In the genomic region with DNA sequence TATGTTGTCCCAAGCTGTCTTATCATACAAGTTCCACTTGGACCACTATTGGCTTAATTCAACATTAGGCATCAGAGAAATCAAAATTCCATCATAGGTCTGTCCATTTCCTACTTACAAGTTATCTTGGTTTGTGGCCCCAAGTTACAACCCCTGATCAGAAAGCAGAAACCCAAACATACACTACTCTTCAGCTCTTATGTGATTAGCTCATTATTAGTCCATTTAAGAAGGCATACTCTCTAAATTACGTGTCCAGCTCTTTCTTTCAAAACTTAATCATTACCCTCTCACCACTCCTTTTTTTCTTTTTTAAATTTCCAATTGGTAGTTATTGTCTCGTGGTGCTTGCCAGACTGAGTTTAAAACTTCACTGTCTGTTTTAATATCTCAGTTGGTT, we compare ENCODE assay signal across 1 cellular context.
TF ChIP-seq lines count a peak whose summit lies in the region.

No MANE protein-coding gene starts in this region.

TF ChIP-seq in GM12878, 131 proteins besides CTCF, POLR2A, EP300 and RAD21:
- TF ChIP-seq, protein P1, sequence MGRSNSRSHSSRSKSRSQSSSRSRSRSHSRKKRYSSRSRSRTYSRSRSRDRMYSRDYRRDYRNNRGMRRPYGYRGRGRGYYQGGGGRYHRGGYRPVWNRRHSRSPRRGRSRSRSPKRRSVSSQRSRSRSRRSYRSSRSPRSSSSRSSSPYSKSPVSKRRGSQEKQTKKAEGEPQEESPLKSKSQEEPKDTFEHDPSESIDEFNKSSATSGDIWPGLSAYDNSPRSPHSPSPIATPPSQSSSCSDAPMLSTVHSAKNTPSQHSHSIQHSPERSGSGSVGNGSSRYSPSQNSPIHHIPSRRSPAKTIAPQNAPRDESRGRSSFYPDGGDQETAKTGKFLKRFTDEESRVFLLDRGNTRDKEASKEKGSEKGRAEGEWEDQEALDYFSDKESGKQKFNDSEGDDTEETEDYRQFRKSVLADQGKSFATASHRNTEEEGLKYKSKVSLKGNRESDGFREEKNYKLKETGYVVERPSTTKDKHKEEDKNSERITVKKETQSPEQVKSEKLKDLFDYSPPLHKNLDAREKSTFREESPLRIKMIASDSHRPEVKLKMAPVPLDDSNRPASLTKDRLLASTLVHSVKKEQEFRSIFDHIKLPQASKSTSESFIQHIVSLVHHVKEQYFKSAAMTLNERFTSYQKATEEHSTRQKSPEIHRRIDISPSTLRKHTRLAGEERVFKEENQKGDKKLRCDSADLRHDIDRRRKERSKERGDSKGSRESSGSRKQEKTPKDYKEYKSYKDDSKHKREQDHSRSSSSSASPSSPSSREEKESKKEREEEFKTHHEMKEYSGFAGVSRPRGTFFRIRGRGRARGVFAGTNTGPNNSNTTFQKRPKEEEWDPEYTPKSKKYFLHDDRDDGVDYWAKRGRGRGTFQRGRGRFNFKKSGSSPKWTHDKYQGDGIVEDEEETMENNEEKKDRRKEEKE (IDR thresholded peaks at IDR 0.05) = no peak
- TF ChIP-seq SRF (IDR thresholded peaks at IDR 0.05; ENCODE audit: low read depth in 2 of 2, low read length in 2 of 2) (no peak), KDM1A (IDR thresholded peaks at IDR 0.05; ENCODE audit: borderline replicate concordance) (no peak), CBFB (IDR thresholded peaks at IDR 0.05; ENCODE audit: low read depth) (no peak), SREBF2 (IDR thresholded peaks at IDR 0.05; ENCODE audit: low read length) (no peak), ZNF217 (IDR thresholded peaks at IDR 0.05) (no peak), DPF2 (IDR thresholded peaks at IDR 0.05) (no peak), IKZF2 (IDR thresholded peaks at IDR 0.05) (no peak), NR2F1 (conservative IDR thresholded peaks at IDR 0.05) (no peak)
- TF ChIP-seq, protein P2, sequence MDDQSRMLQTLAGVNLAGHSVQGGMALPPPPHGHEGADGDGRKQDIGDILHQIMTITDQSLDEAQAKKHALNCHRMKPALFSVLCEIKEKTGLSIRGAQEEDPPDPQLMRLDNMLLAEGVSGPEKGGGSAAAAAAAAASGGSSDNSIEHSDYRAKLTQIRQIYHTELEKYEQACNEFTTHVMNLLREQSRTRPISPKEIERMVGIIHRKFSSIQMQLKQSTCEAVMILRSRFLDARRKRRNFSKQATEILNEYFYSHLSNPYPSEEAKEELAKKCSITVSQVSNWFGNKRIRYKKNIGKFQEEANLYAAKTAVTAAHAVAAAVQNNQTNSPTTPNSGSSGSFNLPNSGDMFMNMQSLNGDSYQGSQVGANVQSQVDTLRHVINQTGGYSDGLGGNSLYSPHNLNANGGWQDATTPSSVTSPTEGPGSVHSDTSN (IDR thresholded peaks at IDR 0.05; ENCODE audit: insufficient replicate concordance, low read depth, low read length) = no peak
- TF ChIP-seq, protein P3, sequence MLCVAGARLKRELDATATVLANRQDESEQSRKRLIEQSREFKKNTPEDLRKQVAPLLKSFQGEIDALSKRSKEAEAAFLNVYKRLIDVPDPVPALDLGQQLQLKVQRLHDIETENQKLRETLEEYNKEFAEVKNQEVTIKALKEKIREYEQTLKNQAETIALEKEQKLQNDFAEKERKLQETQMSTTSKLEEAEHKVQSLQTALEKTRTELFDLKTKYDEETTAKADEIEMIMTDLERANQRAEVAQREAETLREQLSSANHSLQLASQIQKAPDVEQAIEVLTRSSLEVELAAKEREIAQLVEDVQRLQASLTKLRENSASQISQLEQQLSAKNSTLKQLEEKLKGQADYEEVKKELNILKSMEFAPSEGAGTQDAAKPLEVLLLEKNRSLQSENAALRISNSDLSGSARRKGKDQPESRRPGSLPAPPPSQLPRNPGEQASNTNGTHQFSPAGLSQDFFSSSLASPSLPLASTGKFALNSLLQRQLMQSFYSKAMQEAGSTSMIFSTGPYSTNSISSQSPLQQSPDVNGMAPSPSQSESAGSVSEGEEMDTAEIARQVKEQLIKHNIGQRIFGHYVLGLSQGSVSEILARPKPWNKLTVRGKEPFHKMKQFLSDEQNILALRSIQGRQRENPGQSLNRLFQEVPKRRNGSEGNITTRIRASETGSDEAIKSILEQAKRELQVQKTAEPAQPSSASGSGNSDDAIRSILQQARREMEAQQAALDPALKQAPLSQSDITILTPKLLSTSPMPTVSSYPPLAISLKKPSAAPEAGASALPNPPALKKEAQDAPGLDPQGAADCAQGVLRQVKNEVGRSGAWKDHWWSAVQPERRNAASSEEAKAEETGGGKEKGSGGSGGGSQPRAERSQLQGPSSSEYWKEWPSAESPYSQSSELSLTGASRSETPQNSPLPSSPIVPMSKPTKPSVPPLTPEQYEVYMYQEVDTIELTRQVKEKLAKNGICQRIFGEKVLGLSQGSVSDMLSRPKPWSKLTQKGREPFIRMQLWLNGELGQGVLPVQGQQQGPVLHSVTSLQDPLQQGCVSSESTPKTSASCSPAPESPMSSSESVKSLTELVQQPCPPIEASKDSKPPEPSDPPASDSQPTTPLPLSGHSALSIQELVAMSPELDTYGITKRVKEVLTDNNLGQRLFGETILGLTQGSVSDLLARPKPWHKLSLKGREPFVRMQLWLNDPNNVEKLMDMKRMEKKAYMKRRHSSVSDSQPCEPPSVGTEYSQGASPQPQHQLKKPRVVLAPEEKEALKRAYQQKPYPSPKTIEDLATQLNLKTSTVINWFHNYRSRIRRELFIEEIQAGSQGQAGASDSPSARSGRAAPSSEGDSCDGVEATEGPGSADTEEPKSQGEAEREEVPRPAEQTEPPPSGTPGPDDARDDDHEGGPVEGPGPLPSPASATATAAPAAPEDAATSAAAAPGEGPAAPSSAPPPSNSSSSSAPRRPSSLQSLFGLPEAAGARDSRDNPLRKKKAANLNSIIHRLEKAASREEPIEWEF (IDR thresholded peaks at IDR 0.05; ENCODE audit: insufficient replicate concordance, low read depth, low read length) = no peak
